13 cellular contexts compared by ENCODE assay signal in the genomic region with DNA sequence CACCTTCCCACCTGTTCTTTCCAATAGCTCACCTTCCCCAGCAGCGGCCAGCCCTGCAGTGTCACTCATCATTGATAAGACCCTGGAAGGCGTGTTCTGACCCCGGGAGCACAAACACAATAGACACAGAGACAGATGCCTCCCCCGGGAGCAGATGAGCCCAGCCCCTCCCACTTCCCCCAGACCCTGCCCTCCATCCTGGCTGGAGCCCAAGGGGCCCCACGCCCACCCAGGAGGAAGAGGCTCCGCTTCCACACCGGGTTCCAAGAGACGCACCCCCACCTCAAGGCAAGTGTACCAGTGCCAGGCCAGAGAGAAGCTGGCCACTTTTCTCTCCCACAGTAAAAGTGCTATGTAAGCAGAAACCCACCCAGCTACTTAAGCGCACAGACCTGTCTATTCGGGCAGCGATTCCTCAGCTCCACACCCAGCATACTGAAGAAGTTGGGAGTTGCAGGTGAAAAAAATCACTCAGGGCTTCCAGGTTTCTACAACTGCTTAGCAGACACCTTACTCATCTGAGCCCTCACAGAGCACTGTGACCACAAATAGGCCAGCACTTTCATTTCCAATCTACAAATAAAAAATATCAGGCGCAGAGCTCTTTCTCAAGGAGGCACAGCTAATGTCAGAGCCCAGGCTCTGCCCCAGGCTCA.
DNase-seq lines count a peak whose midpoint lies in the region; ATAC-seq, FAIRE-seq and TF ChIP-seq lines count a peak whose summit lies in the region.
"Had no signal": no experiment of that assay in that cellular context is flagged by ENCODE, and none has a peak within 500 bp of the region (broad histone marks: within the 10 kb centered on the region; RNA-seq: fewer than 3 reads in every experiment).

No MANE protein-coding gene starts in this region.

- H2BK5ac ChIP-seq in H1 (ENCODE audit: low read depth, low read length): no peak overlapping the region
- H2BK5ac ChIP-seq in mesenchymal stem cell (ENCODE audit: low read depth, low read length, poor library complexity, severe bottlenecking): peak overlapping the region; percentile 15

- no peaks in the 10 kb centered on the region for H3K79me1 ChIP-seq in H1 (ENCODE audit: low read depth, low read length)
- H3K79me1 ChIP-seq in mesenchymal stem cell (replicated peaks; ENCODE audit: low read length, poor library complexity, severe bottlenecking): no peaks in the 10 kb centered on the region

- TF ChIP-seq POLR2A in H1 (IDR thresholded peaks at IDR 0.05; ENCODE audit: control extremely low read depth in 1 of 2, low read depth in 2 of 2, low read length in 2 of 2): no peak

- no peak overlapping the region for H3K4me3 ChIP-seq in SK-N-SH (ENCODE audit: low read depth in 2 of 2, low read length in 1 of 2)
- no peak overlapping the region for H3K4me3 ChIP-seq in H1 (ENCODE audit: extremely low read depth in 1 of 4, insufficient read depth in 2 of 4, low read depth in 3 of 4, low read length in 4 of 4)
- no peak overlapping the region for H3K4me3 ChIP-seq in mesenchymal stem cell (ENCODE audit: insufficient read depth in 1 of 2, low read depth in 1 of 2, low read length in 2 of 2)
- no peak overlapping the region for H3K4me3 ChIP-seq in upper lobe of right lung
- no peak overlapping the region for H3K4me3 ChIP-seq in colonic mucosa

- H3K36me3 Mint-ChIP-seq in activated CD4-positive, alpha-beta T cell treated with anti-CD3 and anti-CD28 coated beads, Interleukin-2, amount 10 ng/mL, durations not matched to agents 24 days and 14 days (ENCODE audit: low read depth): no peaks in the 10 kb centered on the region

- H3K36me3 ChIP-seq in SK-N-SH (replicated peaks in 1 of 2; ENCODE audit: control insufficient read depth in 1 of 2, insufficient read depth in 2 of 2, low read length in 1 of 2) (no peaks in the 10 kb centered on the region), H1 (ENCODE audit: control insufficient read depth in 2 of 4, insufficient read depth in 4 of 4, low read length in 3 of 4) (no peaks in the 10 kb centered on the region), mesenchymal stem cell (ENCODE audit: control insufficient read depth in 1 of 2, insufficient read depth in 2 of 2, low read depth in 1 of 2, low read length in 2 of 2) (no peaks in the 10 kb centered on the region), upper lobe of right lung (no peaks in the 10 kb centered on the region), colonic mucosa (no peaks in the 10 kb centered on the region)

- H3K56ac ChIP-seq in H1 (replicated peaks; ENCODE audit: insufficient read length, low read depth, low read length): no peak overlapping the region

- H4K5ac ChIP-seq in H1 (ENCODE audit: insufficient read length, low read depth, low read length): no peak overlapping the region

- FAIRE-seq in H1 (lab: Jason Lieb, UNC): no peak
- FAIRE-seq: GM18507 had no signal

- H4K91ac ChIP-seq in H1 (replicated peaks; ENCODE audit: insufficient read length, low read length): no peak overlapping the region
- H4K91ac ChIP-seq in mesenchymal stem cell (ENCODE audit: low read length): peak overlapping the region; percentile 20

- H3K4ac ChIP-seq in H1 (replicated peaks; ENCODE audit: insufficient read length, low read depth, low read length) (no peak overlapping the region), mesenchymal stem cell (ENCODE audit: low read depth in 1 of 2, low read length in 2 of 2) (peak overlapping the region in 1 of 2 experiments; percentile 68)

- peaks cover 23% of the 10 kb centered on the region for H3F3A ChIP-seq in SK-N-SH (replicated peaks; ENCODE audit: insufficient read depth)

- POLR2A ChIA-PET in SK-N-SH (lab: Yijun Ruan, JAX) (no interaction called here), H1 (lab: Charles Lee; ENCODE audit: partially characterized antibody) (interaction anchor here (0.9 kb wide), 1 partner anchor 93 kb away, joined by 3 read pairs; a partner anchor contains a TSS)

- H3K18ac ChIP-seq in H1 (ENCODE audit: extremely low read depth, low read length) (no peak overlapping the region), mesenchymal stem cell (ENCODE audit: low read depth in 1 of 2, low read length in 2 of 2) (peak overlapping the region; percentile 26 to 87)

- H3K9me3 ChIP-seq in SK-N-SH (no peaks in the 10 kb centered on the region), H1 (ENCODE audit: insufficient read depth in 2 of 2, low read depth in 1 of 2, low read length in 1 of 2) (no peaks in the 10 kb centered on the region), mesenchymal stem cell (ENCODE audit: control insufficient read depth, low read length) (no peaks in the 10 kb centered on the region), upper lobe of right lung (no peaks in the 10 kb centered on the region), colonic mucosa (no peaks in the 10 kb centered on the region)

- no peak overlapping the region for H2BK15ac ChIP-seq in H1 (ENCODE audit: low read length)
- no peak overlapping the region for H2BK15ac ChIP-seq in mesenchymal stem cell (ENCODE audit: low read depth, poor library complexity, severe bottlenecking)

- H3K4me1 ChIP-seq in SK-N-SH (ENCODE audit: control insufficient read depth in 1 of 2, insufficient read depth in 2 of 2, low read depth in 1 of 2, low read length in 1 of 2) (peaks cover 0 to 26% of the 10 kb centered on the region in 2 experiments; a peak in 3 of 4 replicates), H1 (replicated peaks in 1 of 4; ENCODE audit: control insufficient read depth in 3 of 4, insufficient read depth in 4 of 4, low read length in 3 of 4) (no peaks in the 10 kb centered on the region), mesenchymal stem cell (ENCODE audit: control insufficient read depth, insufficient read depth, low read depth, low read length) (peaks cover 26% of the 10 kb centered on the region), upper lobe of right lung (peaks cover 16% of the 10 kb centered on the region), colonic mucosa (no peaks in the 10 kb centered on the region)

- H4K8ac ChIP-seq in H1 (ENCODE audit: extremely low read depth, insufficient read depth, low read length) (no peak overlapping the region; the same call in 1 of the 2 replicates), mesenchymal stem cell (ENCODE audit: low read length) (no peak overlapping the region)

- WGBS in SK-N-SH (ENCODE audit: low lambda C conversion rate): 78% methylated on average over 10 of the region's 12 CpGs
- 81% methylated on average over 12 of the region's 12 CpGs; no CpG with 5 or more reads in 1 of the 2 experiments for WGBS in H1 (ENCODE audit: extremely low coverage in 1 of 2, insufficient coverage in 1 of 2, insufficient read length in 1 of 2, insufficient replicate concordance in 2 of 2, low coverage in 1 of 2, low lambda C conversion rate in 2 of 2, missing lambda C conversion rate in 1 of 2), 2 experiments
- WGBS in mesenchymal stem cell: 80% methylated on average over 12 of the region's 12 CpGs

- TF ChIP-seq EP300 in SK-N-SH (IDR thresholded peaks at IDR 0.05; ENCODE audit: borderline replicate concordance in 1 of 2, low read depth in 1 of 2, low read length in 1 of 2): no peak
- TF ChIP-seq EP300 in H1 (IDR thresholded peaks at IDR 0.05; ENCODE audit: borderline replicate concordance in 1 of 2, low read depth in 2 of 2, low read length in 2 of 2): no peak

- no peak overlapping the region for H2AK5ac ChIP-seq in H1 (ENCODE audit: low read depth, low read length)
- H2AK5ac ChIP-seq in mesenchymal stem cell (ENCODE audit: low read length, severe bottlenecking): peak overlapping the region; percentile 93

- H3K4me2 ChIP-seq in SK-N-SH: peak overlapping the region; percentile 59; the same call in 1 of the 2 replicates
- H3K4me2 ChIP-seq in H1 (ENCODE audit: insufficient read depth in 1 of 2, low read depth in 2 of 2, low read length in 2 of 2): no peak overlapping the region
- no peak overlapping the region for H3K4me2 ChIP-seq in mesenchymal stem cell (ENCODE audit: low read length, poor library complexity, severe bottlenecking)

- H3K9me2 ChIP-seq in SK-N-SH: no peaks in the 10 kb centered on the region

- ATAC-seq in SK-N-SH treated with all-trans-retinoic acid at 6 μM for 48 hours: no peak; the same call in 1 of the 3 replicates
- ATAC-seq in upper lobe of right lung: peak; percentile 25

- intact Hi-C loops in upper lobe of right lung (cut with DNase I): no loop called here
- intact Hi-C loops in activated CD4-positive, alpha-beta T cell treated with anti-CD3 and anti-CD28 coated beads, Interleukin-2, amount 10 ng/mL, durations not matched to agents 24 days and 14 days (cut with micrococcal nuclease): no loop called here
- intact Hi-C loops in colonic mucosa (cut with DNase I): no loop called here

- H3K79me2 ChIP-seq in SK-N-SH (ENCODE audit: insufficient read depth) (no peaks in the 10 kb centered on the region), H1 (ENCODE audit: control insufficient read depth in 1 of 2, insufficient read depth in 2 of 2, low read length in 2 of 2) (no peaks in the 10 kb centered on the region)

- peaks cover 2% of the 10 kb centered on the region for H3K4me1 Mint-ChIP-seq in activated CD4-positive, alpha-beta T cell treated with anti-CD3 and anti-CD28 coated beads, Interleukin-2, amount 10 ng/mL, durations not matched to agents 24 days and 14 days

- CTCF ChIA-PET in SK-N-SH (lab: Yijun Ruan, JAX): interaction anchor here (0.6 kb wide), 1 partner anchor 140 kb away, joined by 4 read pairs; no protein-coding TSS in a partner anchor
- CTCF ChIA-PET in H1 (lab: Charles Lee; ENCODE audit: partially characterized antibody): interaction anchor here (1.1 to 2.4 kb wide), 5 partner anchors 12 to 82 kb away, joined by 4 to 17 read pairs (median 5); no protein-coding TSS in a partner anchor

- H3K9ac ChIP-seq in SK-N-SH (peak overlapping the region; percentile 6; the same call in 1 of the 2 replicates), H1 (replicated peaks in 1 of 4; ENCODE audit: extremely low read depth in 1 of 4, low read depth in 3 of 4, low read length in 3 of 4) (no peak overlapping the region), mesenchymal stem cell (ENCODE audit: low read length) (peak overlapping the region; percentile 55), colonic mucosa (ENCODE audit: low read depth in 2 of 2, low read length in 2 of 2) (no peak overlapping the region)

- H3K27ac Mint-ChIP-seq in activated CD4-positive, alpha-beta T cell treated with anti-CD3 and anti-CD28 coated beads, Interleukin-2, amount 10 ng/mL, durations not matched to agents 24 days and 14 days: no peak overlapping the region

- H3K4me3 Mint-ChIP-seq in activated CD4-positive, alpha-beta T cell treated with anti-CD3 and anti-CD28 coated beads, Interleukin-2, amount 10 ng/mL, durations not matched to agents 24 days and 14 days: no peak overlapping the region

- H2BK12ac ChIP-seq in H1 (ENCODE audit: low read depth, low read length) (no peak overlapping the region), mesenchymal stem cell (ENCODE audit: low read length in 2 of 2) (peak overlapping the region; percentile 51 to 61)

- DNase-seq in SK-N-SH (no peak), H1 (ENCODE audit: low read depth in 1 of 2, low spot score in 2 of 2) (peak in 1 of 2 experiments; percentile 30), mesenchymal stem cell (peak; percentile 52), upper lobe of right lung (no peak), colonic mucosa (no peak)
- DNase-seq in activated CD4-positive, alpha-beta T cell treated with anti-CD3 and anti-CD28 coated beads, Interleukin-2, amount 10 ng/mL, durations not matched to agents 24 days and 14 days: no peak
- DNase-seq in stimulated activated CD4-positive, alpha-beta T cell treated with anti-CD3 and anti-CD28 coated beads, Interleukin-4, amount 100 ng/mL, for 24 hours: no peak
- DNase-seq: ACHN; activated CD4-positive, alpha-beta T cell treated with anti-CD3 and anti-CD28 coated beads for 4 hours; DMS53; nucleus accumbens had no signal

- H3K27me3 ChIP-seq in SK-N-SH (ENCODE audit: insufficient read depth): no peaks in the 10 kb centered on the region; the same call in 1 of the 2 replicates
- H3K27me3 ChIP-seq in H1 (replicated peaks in 1 of 4; ENCODE audit: control insufficient read depth in 3 of 4, extremely low read depth in 1 of 4, insufficient read depth in 3 of 4, low read length in 3 of 4): no peaks in the 10 kb centered on the region
- peaks cover 0 to 6% of the 10 kb centered on the region in 2 experiments for H3K27me3 ChIP-seq in mesenchymal stem cell (ENCODE audit: control insufficient read depth in 1 of 2, insufficient read depth in 1 of 2, low read length in 2 of 2)
- H3K27me3 ChIP-seq in upper lobe of right lung: no peaks in the 10 kb centered on the region
- H3K27me3 ChIP-seq in colonic mucosa: no peaks in the 10 kb centered on the region

- H3K23ac ChIP-seq in H1 (ENCODE audit: insufficient read length) (no peak overlapping the region), mesenchymal stem cell (ENCODE audit: low read length in 2 of 2) (no peak overlapping the region)

- no peaks in the 10 kb centered on the region for H4K20me1 ChIP-seq in SK-N-SH (ENCODE audit: insufficient read depth)
- H4K20me1 ChIP-seq in H1 (replicated peaks in 1 of 2; ENCODE audit: control insufficient read depth in 1 of 2, insufficient read depth in 2 of 2, low read length in 2 of 2): no peaks in the 10 kb centered on the region

- H3K14ac ChIP-seq in H1 (ENCODE audit: insufficient read length) (no peak overlapping the region), mesenchymal stem cell (ENCODE audit: low read length in 2 of 2) (no peak overlapping the region)

- H2AFZ ChIP-seq in SK-N-SH (ENCODE audit: low read depth) (0 out of 2 replicates have a peak overlapping the region, but pooled peaks have one; percentile 36), H1 (ENCODE audit: low read length) (no peak overlapping the region), mesenchymal stem cell (ENCODE audit: low read depth, low read length) (no peak overlapping the region)

- H3K23me2 ChIP-seq in H1 (ENCODE audit: low read depth, low read length): no peaks in the 10 kb centered on the region

- TF ChIP-seq RAD21 in SK-N-SH (IDR thresholded peaks at IDR 0.05; ENCODE audit: low read length): no peak
- no peak for TF ChIP-seq RAD21 in H1 (IDR thresholded peaks at IDR 0.05 in 1 of 2, conservative IDR thresholded peaks at IDR 0.05 in 1 of 2; ENCODE audit: low read depth in 2 of 2, low read length in 2 of 2)

- no peak overlapping the region for H2BK20ac ChIP-seq in H1 (ENCODE audit: low read length)

- H3K27me3 Mint-ChIP-seq in activated CD4-positive, alpha-beta T cell treated with anti-CD3 and anti-CD28 coated beads, Interleukin-2, amount 10 ng/mL, durations not matched to agents 24 days and 14 days: no peaks in the 10 kb centered on the region

- H3K27ac ChIP-seq in SK-N-SH (ENCODE audit: low read depth in 2 of 2, low read length in 1 of 2) (peak overlapping the region in 1 of 2 experiments; percentile 76; a peak in 2 of 4 replicates), H1 (ENCODE audit: low read depth, low read length) (no peak overlapping the region), mesenchymal stem cell (ENCODE audit: low read length, poor library complexity, severe bottlenecking) (peak overlapping the region; percentile 94), upper lobe of right lung (peak overlapping the region; percentile 69), colonic mucosa (no peak overlapping the region)

- no peaks in the 10 kb centered on the region for H3K9me3 Mint-ChIP-seq in activated CD4-positive, alpha-beta T cell treated with anti-CD3 and anti-CD28 coated beads, Interleukin-2, amount 10 ng/mL, durations not matched to agents 24 days and 14 days

- TF ChIP-seq CTCF in SK-N-SH (IDR thresholded peaks at IDR 0.05): no peak
- TF ChIP-seq CTCF in H1 (IDR thresholded peaks at IDR 0.05; ENCODE audit: control extremely low read depth in 1 of 3, insufficient read depth in 1 of 3, low read depth in 1 of 3, low read length in 3 of 3): no peak
- TF ChIP-seq CTCF in upper lobe of right lung (IDR thresholded peaks at IDR 0.05): no peak
- no peak for TF ChIP-seq CTCF in colonic mucosa (IDR thresholded peaks at IDR 0.05)

- H2BK120ac ChIP-seq in H1 (replicated peaks; ENCODE audit: low read depth, low read length) (no peak overlapping the region), mesenchymal stem cell (ENCODE audit: low read depth, low read length) (peak overlapping the region; percentile 51)

Comparison
In these comparisons a context has a peak if more than half of its experiments do, and no peak if none do; other contexts are left out.
1. H3K27ac ChIP-seq: peak in mesenchymal stem cell (single experiment) and upper lobe of right lung (single experiment); none in H1 (single experiment) and colonic mucosa (single experiment).
2. H3K9ac ChIP-seq: peak in SK-N-SH (single experiment) and mesenchymal stem cell (single experiment); none in H1 (0 of 4) and colonic mucosa (0 of 2).